17 cellular contexts compared by ENCODE assay signal in genomic region chr5:180128671-180129261, GRCh38. TPM values are rescaled to one million over a fixed set of nuclear protein-coding genes. Genes with fewer than 3 reads are reported as not detected.
DNase-seq lines count a peak whose midpoint lies in the region.
"Had no signal": no experiment of that assay in that cellular context is flagged by ENCODE, and none has a peak within 500 bp of the region (broad histone marks: within the 10 kb centered on the region; RNA-seq: fewer than 3 reads in every experiment).

No MANE protein-coding gene starts in this region.

- no peaks in the 10 kb centered on the region for H3K36me3 Mint-ChIP-seq in activated CD4-positive, alpha-beta T cell treated with anti-CD3 and anti-CD28 coated beads, Interleukin-2, amount 10 ng/mL, durations not matched to agents 24 days and 14 days (ENCODE audit: low read depth)

- no peaks in the 10 kb centered on the region for H3K36me3 ChIP-seq in H7 (replicated peaks; ENCODE audit: control insufficient read depth, insufficient read depth, low read length)
- H3K36me3 ChIP-seq: left lung, upper lobe of left lung had no signal

- H3K27me3 ChIP-seq in H7 (ENCODE audit: control insufficient read depth, insufficient read depth, low read length), result no peaks in the 10 kb centered on the region

- peak; percentile 84 for DNase-seq in Ammon's horn (ENCODE audit: low spot score)
- DNase-seq in H7, result peak; percentile 45
- peak; percentile 41 for DNase-seq in islet precursor cell
- DNase-seq in posterior vena cava (ENCODE audit: low spot score), result peak; percentile 70
- DNase-seq in SK-N-DZ (ENCODE audit: low spot score), result no peak
- no peak for DNase-seq in activated CD4-positive, alpha-beta T cell treated with anti-CD3 and anti-CD28 coated beads, Interleukin-2, amount 10 ng/mL, durations not matched to agents 24 days and 14 days
- DNase-seq in CD1c-positive myeloid dendritic cell (ENCODE audit: extremely low spot score), result no peak
- DNase-seq in ACHN, result no peak
- DNase-seq: activated CD4-positive, alpha-beta T cell treated with anti-CD3 and anti-CD28 coated beads for 4 hours; activated naive CD4-positive, alpha-beta T cell; NCI-H1930; NCI-H446 treated with DMSO at 0.1 percent for 48 hours; SW 1271 had no signal

- peaks cover 4% of the 10 kb centered on the region for H3K4me1 Mint-ChIP-seq in activated CD4-positive, alpha-beta T cell treated with anti-CD3 and anti-CD28 coated beads, Interleukin-2, amount 10 ng/mL, durations not matched to agents 24 days and 14 days

- intact Hi-C loops in posterior vena cava (cut with DNase I), result no loop called here
- intact Hi-C loops in activated CD4-positive, alpha-beta T cell treated with anti-CD3 and anti-CD28 coated beads, Interleukin-2, amount 10 ng/mL, durations not matched to agents 24 days and 14 days (cut with micrococcal nuclease), result no loop called here

- H3K4me3 Mint-ChIP-seq in activated CD4-positive, alpha-beta T cell treated with anti-CD3 and anti-CD28 coated beads, Interleukin-2, amount 10 ng/mL, durations not matched to agents 24 days and 14 days, result no peak overlapping the region

- no peak overlapping the region for H3K27ac Mint-ChIP-seq in activated CD4-positive, alpha-beta T cell treated with anti-CD3 and anti-CD28 coated beads, Interleukin-2, amount 10 ng/mL, durations not matched to agents 24 days and 14 days
- H3K27ac Mint-ChIP-seq: progenitor cell of endocrine pancreas had no signal

- H3K4me3 ChIP-seq in H7 (ENCODE audit: insufficient read depth, low read depth, low read length), result no peak overlapping the region
- H3K4me3 ChIP-seq: K562, left lung, upper lobe of left lung had no signal

- in situ Hi-C loops in ACHN (cut with HindIII; ENCODE audit: low pct_ligation_motif_present, low pct_unique_long_range_greater_than_20kb, low sequenced_read_pairs), result no loop called here

- H3K9me3 Mint-ChIP-seq in activated CD4-positive, alpha-beta T cell treated with anti-CD3 and anti-CD28 coated beads, Interleukin-2, amount 10 ng/mL, durations not matched to agents 24 days and 14 days, result no peaks in the 10 kb centered on the region

- H3K27me3 Mint-ChIP-seq in activated CD4-positive, alpha-beta T cell treated with anti-CD3 and anti-CD28 coated beads, Interleukin-2, amount 10 ng/mL, durations not matched to agents 24 days and 14 days, result peaks cover 2% of the 10 kb centered on the region

RNA-seq across cellular contexts. Expression of gene RNF130, which starts 57.2 kb away (rescaled TPM):
- 123 and 154 TPM in 2 replicates for total RNA-seq in H7 (2014; rRNA removed; shearing (Covaris generic))
- total RNA-seq in posterior vena cava, result 10 to 100 TPM; 66.6 to 80.3 TPM
- 72.2 and 74.9 TPM in 2 replicates for polyA plus RNA-seq in SK-N-DZ (2014; cell fraction: cytosol; rRNA removed)
- polyA plus RNA-seq in SK-N-DZ (2014; cell fraction: nucleus; rRNA removed), result 58.5 and 68.0 TPM in 2 replicates
- 7.3 and 8.9 TPM in 2 replicates for total RNA-seq in activated CD4-positive, alpha-beta T cell treated with anti-CD3 and anti-CD28 coated beads, Interleukin-2, amount 10 ng/mL, durations not matched to agents 24 days and 14 days

Comparison
In these comparisons a context has a peak if more than half of its experiments do, and no peak if none do; other contexts are left out.
1. DNase-seq: peak in Ammon's horn (single experiment), H7 (single experiment), islet precursor cell (single experiment) and posterior vena cava (single experiment); none in SK-N-DZ (single experiment), activated CD4-positive, alpha-beta T cell treated with anti-CD3 and anti-CD28 coated beads, Interleukin-2, amount 10 ng/mL, durations not matched to agents 24 days and 14 days (single experiment), CD1c-positive myeloid dendritic cell (single experiment) and ACHN (single experiment).